In the genomic region with DNA sequence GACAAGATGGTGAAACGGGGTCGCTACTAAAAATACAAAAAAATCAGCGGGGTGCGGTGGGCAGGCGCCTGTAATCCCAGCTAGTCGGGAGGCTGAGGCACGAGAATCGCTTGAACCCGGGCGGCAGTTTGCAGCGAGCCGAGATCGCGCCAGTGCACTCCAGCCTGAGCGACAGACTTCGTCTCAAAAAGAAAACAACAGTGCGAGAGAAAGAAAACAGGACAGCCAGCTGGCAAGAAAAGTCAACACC, we compare ENCODE assay signal across 8 cellular contexts. TPM values are rescaled to one million over a fixed set of nuclear protein-coding genes. Genes with fewer than 3 reads are reported as not detected.
DNase-seq lines count a peak whose midpoint lies in the region; ATAC-seq, FAIRE-seq and TF ChIP-seq lines count a peak whose summit lies in the region.

No MANE protein-coding gene starts in this region.

- H3K9ac ChIP-seq in kidney (ENCODE audit: low read length in 2 of 2): peak overlapping the region; percentile 96 to 98

- under 1% methylated on average over 17 of the region's 17 CpGs for WGBS in thymus

- no peak for FAIRE-seq in kidney (lab: Jason Lieb, UNC)
- FAIRE-seq in frontal cortex (lab: Jason Lieb, UNC): no peak

- H3K27me3 ChIP-seq in BE2C (no peaks in the 10 kb centered on the region), WERI-Rb-1 (ENCODE audit: insufficient read depth, low read depth, severe bottlenecking) (no peaks in the 10 kb centered on the region), thymus (ENCODE audit: control insufficient read depth, insufficient read depth) (no peaks in the 10 kb centered on the region)

- TF ChIP-seq CTCF in BE2C (IDR thresholded peaks at IDR 0.05; ENCODE audit: low read depth, low read length): no peak
- no peak for TF ChIP-seq CTCF in WERI-Rb-1 (IDR thresholded peaks at IDR 0.05; ENCODE audit: low read depth, low read length)
- no peak for TF ChIP-seq CTCF in kidney (IDR thresholded peaks at IDR 0.05; ENCODE audit: borderline replicate concordance, extremely low read depth, insufficient read depth)
- no peak for TF ChIP-seq CTCF in omental fat pad (IDR thresholded peaks at IDR 0.05)

- H3K9me3 ChIP-seq in BE2C: no peaks in the 10 kb centered on the region
- H3K9me3 ChIP-seq in WERI-Rb-1 (ENCODE audit: severe bottlenecking): no peaks in the 10 kb centered on the region
- H3K9me3 ChIP-seq in kidney (ENCODE audit: control insufficient read depth in 1 of 2, low read length in 2 of 2): no peaks in the 10 kb centered on the region
- H3K9me3 ChIP-seq in thymus (ENCODE audit: control insufficient read depth): no peaks in the 10 kb centered on the region

- no peaks in the 10 kb centered on the region; the same call in 1 of the 2 replicates for H3K4me1 ChIP-seq in BE2C
- peaks cover 0 to 7% of the 10 kb centered on the region in 2 donors for H3K4me1 ChIP-seq in kidney (ENCODE audit: control insufficient read depth in 1 of 2, insufficient read depth in 1 of 2, low read depth in 1 of 2, low read length in 2 of 2)
- H3K4me1 ChIP-seq in thymus (ENCODE audit: control insufficient read depth, insufficient read depth, low read length): peaks cover 4% of the 10 kb centered on the region

- H3K4me3 ChIP-seq in BE2C (ENCODE audit: low read depth, low read length) (peak overlapping the region; percentile 60), WERI-Rb-1 (ENCODE audit: low read depth, low read length) (peak overlapping the region; percentile 56), kidney (ENCODE audit: low read length in 2 of 2) (peak overlapping the region; percentile 77 to 86), thymus (ENCODE audit: low read length) (peak overlapping the region; percentile 61)

- no peaks in the 10 kb centered on the region for H3K36me3 ChIP-seq in BE2C
- no peaks in the 10 kb centered on the region for H3K36me3 ChIP-seq in WERI-Rb-1
- no peaks in the 10 kb centered on the region for H3K36me3 ChIP-seq in kidney (ENCODE audit: control insufficient read depth in 1 of 2, insufficient read depth in 2 of 2, low read length in 2 of 2)
- H3K36me3 ChIP-seq in thymus (ENCODE audit: control insufficient read depth, insufficient read depth): no peaks in the 10 kb centered on the region

- intact Hi-C loops in kidney (cut with DNase I): no loop called here

- DNase-seq in BE2C (no peak), WERI-Rb-1 (no peak), kidney (no peak), omental fat pad (ENCODE audit: low spot score) (no peak), frontal cortex (ENCODE audit: low spot score in 2 of 2) (no peak)

- peak; percentile 1 for ATAC-seq in GM21825 (IDR thresholded peaks at IDR 0.05; ENCODE audit: unreplicated experiment)
- no peak for ATAC-seq in GM21367 (IDR thresholded peaks at IDR 0.05; ENCODE audit: unreplicated experiment)
- no peak for ATAC-seq in omental fat pad (ENCODE audit: low FRiP score)

- H3K27ac ChIP-seq in WERI-Rb-1 (peak overlapping the region; percentile 100), kidney (ENCODE audit: low read depth in 2 of 2, low read length in 2 of 2) (peak overlapping the region; percentile 100), thymus (ENCODE audit: low read depth) (peak overlapping the region; percentile 100)

RNA-seq across cellular contexts. Expression of a gene that starts 0.6 kb away (rescaled TPM):
- polyA plus RNA-seq in BE2C (2012; ENCODE audit: insufficient read depth, insufficient read length, low read depth): not detected
- total RNA-seq in kidney (18,412 TPM), omental fat pad (under 1 TPM; under 0.01 TPM), frontal cortex (under 0.01 TPM)
- polyA plus RNA-seq in kidney (ENCODE audit: insufficient read depth, low read depth, low replicate concordance) (not detected), thymus (not detected)

RNA-seq across cellular contexts. Expression of a gene that starts 0.7 kb away (rescaled TPM):
- polyA plus RNA-seq in BE2C (2012; ENCODE audit: insufficient read depth, insufficient read length, low read depth): 5.0 TPM
- total RNA-seq in kidney (3,016 TPM), omental fat pad (under 1 TPM in 2 of 4 donors, not detected in 2; under 0.01 TPM), frontal cortex (under 0.01 TPM)
- polyA plus RNA-seq in kidney (ENCODE audit: insufficient read depth, low read depth, low replicate concordance) (not detected), thymus (not detected)

RNA-seq across cellular contexts. Expression of a gene that starts 9.8 kb away (rescaled TPM):
- polyA plus RNA-seq in BE2C (2012; ENCODE audit: insufficient read depth, insufficient read length, low read depth): 10.1 TPM
- total RNA-seq in kidney: 1.5 TPM
- 8.1 TPM for polyA plus RNA-seq in kidney (ENCODE audit: insufficient read depth, low read depth, low replicate concordance)
- polyA plus RNA-seq in thymus: 2.8 TPM
- 1 to 10 TPM in 3 of 4 donors, not detected in 1; 1.3 to 2.4 (median 1.4) TPM for total RNA-seq in omental fat pad
- total RNA-seq in frontal cortex: 4.1 TPM

RNA-seq across cellular contexts. Expression of a gene that starts 26.8 kb away (rescaled TPM):
- 12.6 TPM for polyA plus RNA-seq in BE2C (2012; ENCODE audit: insufficient read depth, insufficient read length, low read depth)
- total RNA-seq in kidney: 133 TPM
- 57.1 TPM for polyA plus RNA-seq in kidney (ENCODE audit: insufficient read depth, low read depth, low replicate concordance)
- 112 TPM for polyA plus RNA-seq in thymus
- total RNA-seq in omental fat pad: 100 to 1,000 TPM in 1 of 4 donors, 10 to 100 TPM in 3; 40.0 to 151 (median 73.1) TPM
- total RNA-seq in frontal cortex: 2.4 TPM

RNA-seq across cellular contexts. Expression of a gene that starts 35.2 kb away (rescaled TPM):
- not detected for polyA plus RNA-seq in BE2C (2012; ENCODE audit: insufficient read depth, insufficient read length, low read depth)
- total RNA-seq in kidney: not detected
- polyA plus RNA-seq in kidney (ENCODE audit: insufficient read depth, low read depth, low replicate concordance): not detected
- polyA plus RNA-seq in thymus: 1.5 TPM
- not detected for total RNA-seq in omental fat pad
- not detected for total RNA-seq in frontal cortex

Comparison
In these comparisons a context has a peak if more than half of its experiments do, and no peak if none do; other contexts are left out.
1. RNA of a gene that starts 0.6 kb away (total RNA-seq): 18,412 TPM in kidney (single experiment); under 0.01 TPM in omental fat pad and under 0.01 TPM in frontal cortex (single experiment); every median in the first group is over 1,000 times any median in the second.
2. RNA of a gene that starts 0.7 kb away (total RNA-seq): 3,016 TPM in kidney (single experiment); under 0.01 TPM in omental fat pad and under 0.01 TPM in frontal cortex (single experiment); every median in the first group is over 1,000 times any median in the second.
3. Peak in every context shown above with its lines, with median percentiles within 50 percentile points of each other: H3K4me3 ChIP-seq and H3K27ac ChIP-seq.